Comparison of ENCODE assay signal across 22 cellular contexts in genomic region chr7:69935107-69935506, GRCh38.
"Had no signal": no experiment of that assay in that cellular context is flagged by ENCODE, and none has a peak within 500 bp of the region (broad histone marks: within the 10 kb centered on the region; RNA-seq: fewer than 3 reads in every experiment).

No MANE protein-coding gene starts in this region.

- H3K27ac ChIP-seq: ascending aorta, coronary artery, gastrocnemius medialis, neutrophil, ovary, prostate gland, sigmoid colon, upper lobe of left lung, vagina, VCaP had no signal

- DNase-seq: activated CD4-positive, alpha-beta T cell treated with anti-CD3 and anti-CD28 coated beads for 4 hours; activated CD4-positive, alpha-beta T cell treated with anti-CD3 and anti-CD28 coated beads, Interleukin-2, amount 50 U/mL, for 4 hours; activated gamma-delta T cell; activated naive CD4-positive, alpha-beta T cell treated with anti-CD3 and anti-CD28 coated beads, Interleukin-2, amount 10 ng/mL, durations not matched to agents 7 days and 5 days; activated naive CD8-positive, alpha-beta T cell treated with anti-CD3 and anti-CD28 coated beads, Interleukin-2, amount 10 ng/mL, durations not matched to agents 7 days and 5 days; effector memory CD4-positive, alpha-beta T cell; gastrocnemius medialis; left cardiac atrium; left ventricle myocardium superior; ovary; sigmoid colon; small intestine; stimulated activated CD4-positive, alpha-beta T cell treated with anti-CD3 and anti-CD28 coated beads, Interleukin-4, amount 100 ng/mL, for 24 hours; stimulated activated naive CD8-positive, alpha-beta T cell treated with anti-CD3 and anti-CD28 coated beads, Interleukin-15, amount 100 ng/mL, for 72 hours; upper lobe of left lung had no signal

- H3K4me1 ChIP-seq: ascending aorta, prostate gland, upper lobe of left lung, vagina had no signal

- H3K27me3 ChIP-seq: ascending aorta, dorsolateral prefrontal cortex, gastrocnemius medialis, neutrophil, ovary, sigmoid colon, upper lobe of left lung, vagina had no signal

- H3K9me3 ChIP-seq: ascending aorta, gastrocnemius medialis, neutrophil, ovary, prostate gland, sigmoid colon, upper lobe of left lung, vagina had no signal

- H3K4me3 ChIP-seq: ascending aorta, coronary artery, gastrocnemius medialis, ovary, prostate gland, sigmoid colon, upper lobe of left lung, vagina had no signal

- H3K36me3 ChIP-seq: ascending aorta, gastrocnemius medialis, neutrophil, ovary, prostate gland, sigmoid colon, upper lobe of left lung, vagina had no signal
